Comparison of ENCODE assay signal across 13 cellular contexts in the genomic region with DNA sequence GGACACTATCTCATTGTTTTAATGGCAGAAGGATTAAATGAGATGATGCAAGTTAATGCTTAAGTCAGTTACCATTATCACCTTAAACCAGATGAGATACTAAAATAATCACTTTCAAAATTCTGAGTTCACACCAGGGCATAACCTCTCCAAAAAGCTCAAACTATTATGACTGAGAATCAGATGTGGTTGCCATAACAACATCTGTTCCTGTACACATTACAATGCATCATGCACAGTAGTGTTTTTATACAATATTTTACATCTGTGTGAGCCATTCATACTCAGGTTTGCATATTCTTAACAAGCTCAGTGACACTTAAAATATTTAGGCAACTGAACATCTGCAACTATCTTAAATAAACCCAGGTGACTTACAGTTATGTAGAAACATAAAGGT. TPM values are rescaled to one million over a fixed set of nuclear protein-coding genes. Genes with fewer than 3 reads are reported as not detected.
DNase-seq lines count a peak whose midpoint lies in the region; ATAC-seq and TF ChIP-seq lines count a peak whose summit lies in the region.
"Had no signal": no experiment of that assay in that cellular context is flagged by ENCODE, and none has a peak within 500 bp of the region (broad histone marks: within the 10 kb centered on the region; RNA-seq: fewer than 3 reads in every experiment).

No MANE protein-coding gene starts in this region.

- DNase-seq in CD4-positive, CD25-positive, alpha-beta regulatory T cell, result peak in 1 of 3 donors; percentile 37
- peak; percentile 49 for DNase-seq in HCEC 1CT
- DNase-seq in activated CD8-positive, alpha-beta T cell treated with anti-CD3 and anti-CD28 coated beads for 36 hours, result no peak
- DNase-seq in immature natural killer cell, result no peak
- no peak for DNase-seq in NCI-H2196 treated with DMSO at 0.1 percent for 48 hours (lab: John Stamatoyannopoulos, UW; ENCODE audit: unreplicated experiment)
- DNase-seq in activated T-helper 2 cell treated with anti-CD3 and anti-CD28 coated beads, Interferon-gamma antibody, Interleukin-2, Interleukin-4, amounts not matched to agents 10 μg/mL and 5 μg/mL and 100 μg/mL, durations not matched to agents 14 hours and 24 hours and 36 hours (ENCODE audit: low spot score), result no peak
- DNase-seq in GM19240 (ENCODE audit: insufficient read length, low spot score), result no peak
- DNase-seq: cerebellar nuclear complex, COR-L47, NCI-H2029 treated with DMSO at 0.1 percent for 48 hours, nephron progenitor cell had no signal

- H3K36me3 Mint-ChIP-seq in CD4-positive, CD25-positive, alpha-beta regulatory T cell, result peaks cover 4% of the 10 kb centered on the region
- peaks cover 38% of the 10 kb centered on the region for H3K36me3 Mint-ChIP-seq in activated CD8-positive, alpha-beta T cell treated with anti-CD3 and anti-CD28 coated beads for 36 hours (ENCODE audit: low read depth)
- no peaks in the 10 kb centered on the region for H3K36me3 Mint-ChIP-seq in immature natural killer cell
- H3K36me3 Mint-ChIP-seq in activated T-helper 2 cell treated with anti-CD3 and anti-CD28 coated beads, Interferon-gamma antibody, Interleukin-2, Interleukin-4, amounts not matched to agents 10 μg/mL and 5 μg/mL and 100 μg/mL, durations not matched to agents 14 hours and 24 hours and 36 hours (ENCODE audit: low read depth), result peaks cover 60% of the 10 kb centered on the region

- intact Hi-C loops in activated CD8-positive, alpha-beta T cell treated with anti-CD3 and anti-CD28 coated beads for 36 hours (cut with micrococcal nuclease), result no loop called here
- intact Hi-C loops in activated T-helper 2 cell treated with anti-CD3 and anti-CD28 coated beads, Interferon-gamma antibody, Interleukin-2, Interleukin-4, amounts not matched to agents 10 μg/mL and 5 μg/mL and 100 μg/mL, durations not matched to agents 14 hours and 24 hours and 36 hours (cut with micrococcal nuclease), result no loop called here

- CTCF ChIA-PET in activated CD8-positive, alpha-beta T cell treated with anti-CD3 and anti-CD28 coated beads for 36 hours (lab: Charles Lee), result interaction anchor here (3.7 to 17.7 kb wide), 2 partner anchors 8 to 128 kb away, joined by 39 to 253 read pairs; partner anchors contain the start of gene BCAS4

- no peaks in the 10 kb centered on the region for H3K27me3 Mint-ChIP-seq in CD4-positive, CD25-positive, alpha-beta regulatory T cell
- no peaks in the 10 kb centered on the region for H3K27me3 Mint-ChIP-seq in activated CD8-positive, alpha-beta T cell treated with anti-CD3 and anti-CD28 coated beads for 36 hours
- peaks cover 0 to 6% (median 1%) of the 10 kb centered on the region in 3 donors for H3K27me3 Mint-ChIP-seq in immature natural killer cell (ENCODE audit: low read depth in 3 of 3)
- H3K27me3 Mint-ChIP-seq in activated T-helper 2 cell treated with anti-CD3 and anti-CD28 coated beads, Interferon-gamma antibody, Interleukin-2, Interleukin-4, amounts not matched to agents 10 μg/mL and 5 μg/mL and 100 μg/mL, durations not matched to agents 14 hours and 24 hours and 36 hours (ENCODE audit: low read depth), result no peaks in the 10 kb centered on the region

- H3K27me3 ChIP-seq in CD4-positive, CD25-positive, alpha-beta regulatory T cell (ENCODE audit: control insufficient read depth, insufficient read depth, low read length), result no peaks in the 10 kb centered on the region
- H3K27me3 ChIP-seq: tibial nerve had no signal

- peak overlapping the region in 1 of 4 donors; percentile 39 for H3K4me3 Mint-ChIP-seq in CD4-positive, CD25-positive, alpha-beta regulatory T cell
- no peak overlapping the region for H3K4me3 Mint-ChIP-seq in activated CD8-positive, alpha-beta T cell treated with anti-CD3 and anti-CD28 coated beads for 36 hours
- no peak overlapping the region for H3K4me3 Mint-ChIP-seq in immature natural killer cell
- H3K4me3 Mint-ChIP-seq in activated T-helper 2 cell treated with anti-CD3 and anti-CD28 coated beads, Interferon-gamma antibody, Interleukin-2, Interleukin-4, amounts not matched to agents 10 μg/mL and 5 μg/mL and 100 μg/mL, durations not matched to agents 14 hours and 24 hours and 36 hours (ENCODE audit: low read depth), result no peak overlapping the region
- H3K4me3 Mint-ChIP-seq: nephron progenitor cell had no signal

- H3K36me3 ChIP-seq in CD4-positive, CD25-positive, alpha-beta regulatory T cell (ENCODE audit: control insufficient read depth, insufficient read depth, low read length), result peaks cover 7% of the 10 kb centered on the region

- H3K4me1 Mint-ChIP-seq in CD4-positive, CD25-positive, alpha-beta regulatory T cell, result peaks cover 44 to 94% (median 79%) of the 10 kb centered on the region in 4 donors
- H3K4me1 Mint-ChIP-seq in activated CD8-positive, alpha-beta T cell treated with anti-CD3 and anti-CD28 coated beads for 36 hours (ENCODE audit: low read depth), result peaks cover 83% of the 10 kb centered on the region
- peaks cover 77 to 96% of the 10 kb centered on the region in 2 donors for H3K4me1 Mint-ChIP-seq in immature natural killer cell
- H3K4me1 Mint-ChIP-seq in activated T-helper 2 cell treated with anti-CD3 and anti-CD28 coated beads, Interferon-gamma antibody, Interleukin-2, Interleukin-4, amounts not matched to agents 10 μg/mL and 5 μg/mL and 100 μg/mL, durations not matched to agents 14 hours and 24 hours and 36 hours (ENCODE audit: low read depth), result peaks cover 46% of the 10 kb centered on the region

- no peaks in the 10 kb centered on the region for H3K9me3 ChIP-seq in CD4-positive, CD25-positive, alpha-beta regulatory T cell (ENCODE audit: control insufficient read depth in 2 of 2, low read length in 2 of 2)
- H3K9me3 ChIP-seq: tibial nerve had no signal

- no peak for TF ChIP-seq CTCF in activated CD8-positive, alpha-beta T cell treated with anti-CD3 and anti-CD28 coated beads for 36 hours (IDR thresholded peaks at IDR 0.05)

- peak overlapping the region; percentile 51 for H3K27ac ChIP-seq in CD4-positive, CD25-positive, alpha-beta regulatory T cell (ENCODE audit: insufficient read depth, low read length, poor library complexity, severe bottlenecking)
- H3K27ac ChIP-seq: tibial nerve had no signal

- peak; percentile 66 to 73 for ATAC-seq in CD4-positive, CD25-positive, alpha-beta regulatory T cell (ENCODE audit: low read depth in 2 of 2)
- peak; percentile 63 for ATAC-seq in activated CD8-positive, alpha-beta T cell treated with anti-CD3 and anti-CD28 coated beads for 36 hours
- no peak for ATAC-seq in HG02885 (IDR thresholded peaks at IDR 0.05; ENCODE audit: poor library complexity, unreplicated experiment)

- peaks cover 0 to 3% (median 0%) of the 10 kb centered on the region in 7 donors for H3K9me3 Mint-ChIP-seq in CD4-positive, CD25-positive, alpha-beta regulatory T cell
- H3K9me3 Mint-ChIP-seq in activated CD8-positive, alpha-beta T cell treated with anti-CD3 and anti-CD28 coated beads for 36 hours, result no peaks in the 10 kb centered on the region
- H3K9me3 Mint-ChIP-seq in immature natural killer cell, result no peaks in the 10 kb centered on the region
- H3K9me3 Mint-ChIP-seq in activated T-helper 2 cell treated with anti-CD3 and anti-CD28 coated beads, Interferon-gamma antibody, Interleukin-2, Interleukin-4, amounts not matched to agents 10 μg/mL and 5 μg/mL and 100 μg/mL, durations not matched to agents 14 hours and 24 hours and 36 hours, result no peaks in the 10 kb centered on the region
- H3K9me3 Mint-ChIP-seq: nephron progenitor cell had no signal

- H3K4me1 ChIP-seq in CD4-positive, CD25-positive, alpha-beta regulatory T cell (ENCODE audit: control insufficient read depth, insufficient read depth, low read length, poor library complexity, severe bottlenecking), result peaks cover 60% of the 10 kb centered on the region

- POLR2A ChIA-PET in activated CD8-positive, alpha-beta T cell treated with anti-CD3 and anti-CD28 coated beads for 36 hours (lab: Charles Lee), result interaction anchor here (0.6 to 4.8 kb wide), 4 partner anchors 10 to 173 kb away, joined by 3 to 31 read pairs (median 3); partner anchors contain the start of gene ADNP

- peak overlapping the region in 1 of 3 donors; percentile 81 for H3K27ac Mint-ChIP-seq in CD4-positive, CD25-positive, alpha-beta regulatory T cell
- no peak overlapping the region for H3K27ac Mint-ChIP-seq in activated CD8-positive, alpha-beta T cell treated with anti-CD3 and anti-CD28 coated beads for 36 hours
- H3K27ac Mint-ChIP-seq in immature natural killer cell, result peak overlapping the region in 4 of 6 donors; percentile 57 to 75 (median 63)
- H3K27ac Mint-ChIP-seq in activated T-helper 2 cell treated with anti-CD3 and anti-CD28 coated beads, Interferon-gamma antibody, Interleukin-2, Interleukin-4, amounts not matched to agents 10 μg/mL and 5 μg/mL and 100 μg/mL, durations not matched to agents 14 hours and 24 hours and 36 hours, result no peak overlapping the region

- H3K4me3 ChIP-seq in CD4-positive, CD25-positive, alpha-beta regulatory T cell (ENCODE audit: low read depth, low read length), result no peak overlapping the region
- H3K4me3 ChIP-seq: tibial nerve had no signal

RNA-seq across cellular contexts. Expression of gene ADNP, which starts 10.2 kb away (rescaled TPM):
- 61.5 TPM for total RNA-seq in CD4-positive, CD25-positive, alpha-beta regulatory T cell
- 1 to 10 TPM; 4.9 to 8.2 (median 6.5) TPM for polyA plus RNA-seq in CD4-positive, CD25-positive, alpha-beta regulatory T cell
- 10 to 100 TPM; 58.9 to 60.0 TPM for total RNA-seq in activated CD8-positive, alpha-beta T cell treated with anti-CD3 and anti-CD28 coated beads for 36 hours
- polyA plus RNA-seq in immature natural killer cell, result 1 to 10 TPM; 3.0 to 8.4 (median 3.8) TPM
- total RNA-seq in activated T-helper 2 cell treated with anti-CD3 and anti-CD28 coated beads, Interferon-gamma antibody, Interleukin-2, Interleukin-4, amounts not matched to agents 10 μg/mL and 5 μg/mL and 100 μg/mL, durations not matched to agents 14 hours and 24 hours and 36 hours, result 64.6 and 64.7 TPM in 2 replicates

RNA-seq across cellular contexts. Expression of gene DPM1, which starts 37.3 kb away (rescaled TPM):
- 34.3 TPM for total RNA-seq in CD4-positive, CD25-positive, alpha-beta regulatory T cell
- 10 to 100 TPM; 55.9 to 82.0 (median 75.1) TPM for polyA plus RNA-seq in CD4-positive, CD25-positive, alpha-beta regulatory T cell
- 10 to 100 TPM; 66.6 to 75.4 TPM for total RNA-seq in activated CD8-positive, alpha-beta T cell treated with anti-CD3 and anti-CD28 coated beads for 36 hours
- polyA plus RNA-seq in immature natural killer cell, result 10 to 100 TPM; 46.6 to 61.8 (median 52.8) TPM
- total RNA-seq in activated T-helper 2 cell treated with anti-CD3 and anti-CD28 coated beads, Interferon-gamma antibody, Interleukin-2, Interleukin-4, amounts not matched to agents 10 μg/mL and 5 μg/mL and 100 μg/mL, durations not matched to agents 14 hours and 24 hours and 36 hours, result 59.6 and 60.0 TPM in 2 replicates

RNA-seq across cellular contexts. Expression of gene MOCS3, which starts 37.6 kb away (rescaled TPM):
- total RNA-seq in CD4-positive, CD25-positive, alpha-beta regulatory T cell, result 2.7 TPM
- polyA plus RNA-seq in CD4-positive, CD25-positive, alpha-beta regulatory T cell, result 1 to 10 TPM; 2.8 to 7.0 (median 5.1) TPM
- total RNA-seq in activated CD8-positive, alpha-beta T cell treated with anti-CD3 and anti-CD28 coated beads for 36 hours, result 1 to 10 TPM; 4.6 TPM
- polyA plus RNA-seq in immature natural killer cell, result 1 to 10 TPM; 2.9 to 3.7 (median 3.1) TPM
- 4.7 and 4.9 TPM in 2 replicates for total RNA-seq in activated T-helper 2 cell treated with anti-CD3 and anti-CD28 coated beads, Interferon-gamma antibody, Interleukin-2, Interleukin-4, amounts not matched to agents 10 μg/mL and 5 μg/mL and 100 μg/mL, durations not matched to agents 14 hours and 24 hours and 36 hours

Comparison
In these comparisons a context has a peak if more than half of its experiments do, and no peak if none do; other contexts are left out.
1. H3K27ac Mint-ChIP-seq: peak in immature natural killer cell (4 of 6); none in activated CD8-positive, alpha-beta T cell treated with anti-CD3 and anti-CD28 coated beads for 36 hours (single experiment) and activated T-helper 2 cell treated with anti-CD3 and anti-CD28 coated beads, Interferon-gamma antibody, Interleukin-2, Interleukin-4, amounts not matched to agents 10 μg/mL and 5 μg/mL and 100 μg/mL, durations not matched to agents 14 hours and 24 hours and 36 hours (single experiment).